20 cellular contexts compared by ENCODE assay signal in the genomic region with DNA sequence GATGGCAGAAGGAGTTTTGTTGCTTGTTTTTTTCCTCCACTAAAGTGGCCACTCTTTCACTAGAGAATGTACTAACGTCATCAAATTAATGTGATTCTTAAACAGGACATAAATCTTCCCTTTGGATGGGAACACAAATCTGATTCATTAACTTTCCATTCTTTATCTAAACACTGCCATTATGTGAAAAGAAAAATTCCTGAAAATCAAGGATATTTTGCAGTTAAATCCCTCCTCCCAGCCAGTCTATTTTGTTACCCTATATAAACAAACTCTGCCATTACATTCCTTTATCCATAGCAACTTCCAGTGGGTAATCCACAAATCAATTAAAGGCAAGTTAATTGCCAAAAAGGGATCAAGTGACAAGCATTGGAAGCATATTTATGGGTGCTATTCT.
DNase-seq lines count a peak whose midpoint lies in the region; ATAC-seq and TF ChIP-seq lines count a peak whose summit lies in the region.
"Had no signal": no experiment of that assay in that cellular context is flagged by ENCODE, and none has a peak within 500 bp of the region (broad histone marks: within the 10 kb centered on the region; RNA-seq: fewer than 3 reads in every experiment).

No MANE protein-coding gene starts in this region.

- H4K20me1 ChIP-seq in fibroblast of lung (ENCODE audit: control insufficient read depth, extremely low read depth, insufficient read depth, low read length): no peaks in the 10 kb centered on the region

- peak overlapping the region; percentile 30 to 89 (median 65) for H3K27ac Mint-ChIP-seq in nephron
- H3K27ac Mint-ChIP-seq: B cell; CD4-positive, alpha-beta T cell; IgD-negative memory B cell had no signal

- H3K36me3 ChIP-seq in fibroblast of lung (ENCODE audit: control insufficient read depth, insufficient read depth, low read length): no peaks in the 10 kb centered on the region
- H3K36me3 ChIP-seq in transverse colon: no peaks in the 10 kb centered on the region

- H3K36me3 Mint-ChIP-seq in nephron (ENCODE audit: low read depth): peaks cover 3% of the 10 kb centered on the region
- H3K36me3 Mint-ChIP-seq: IgD-negative memory B cell had no signal

- TF ChIP-seq CTCF in fibroblast of lung (conservative IDR thresholded peaks at IDR 0.05 in 1 of 2, IDR thresholded peaks at IDR 0.05 in 1 of 2; ENCODE audit: low read depth in 1 of 2, low read length in 2 of 2): no peak
- no peak for TF ChIP-seq CTCF in nephron (IDR thresholded peaks at IDR 0.05; ENCODE audit: unreplicated experiment in 3 of 3)
- TF ChIP-seq CTCF in transverse colon (IDR thresholded peaks at IDR 0.05): no peak

- H3K4me3 ChIP-seq in fibroblast of lung (replicated peaks in 1 of 4; ENCODE audit: control extremely low read depth in 1 of 4, insufficient read depth in 1 of 4, low read depth in 3 of 4, low read length in 4 of 4): no peak overlapping the region
- H3K4me3 ChIP-seq in transverse colon: no peak overlapping the region

- H3K79me2 ChIP-seq in fibroblast of lung (ENCODE audit: control insufficient read depth, insufficient read depth, low read length): no peaks in the 10 kb centered on the region

- no peak overlapping the region for H3K27ac ChIP-seq in fibroblast of lung (ENCODE audit: insufficient read depth, low read length)
- H3K27ac ChIP-seq in transverse colon: peak overlapping the region; percentile 57 to 64 (median 60)
- H3K27ac ChIP-seq: HL-60 had no signal

- DNase-seq in HEK293T (ENCODE audit: extremely low spot score): no peak
- DNase-seq in fibroblast of lung (ENCODE audit: low read depth in 2 of 2): peak; percentile 52 to 53
- no peak for DNase-seq in transverse colon
- DNase-seq in posterior cingulate gyrus: no peak
- no peak for DNase-seq in sciatic nerve (ENCODE audit: low spot score)
- no peak for DNase-seq in NCI-H2196 (lab: John Stamatoyannopoulos, UW; ENCODE audit: unreplicated experiment)
- DNase-seq: Calu3; CD4-positive, alpha-beta T cell; DMS79; H7; Kasumi-1; NCI-H2029; NCI-H2171; NCI-H446 treated with DMSO at 0.1 percent for 48 hours; NCI-H82; PC-3 had no signal

- H3K4me1 ChIP-seq in fibroblast of lung (ENCODE audit: control insufficient read depth, extremely low read depth, insufficient read depth, low read length): no peaks in the 10 kb centered on the region
- peaks cover 0 to 14% (median 2%) of the 10 kb centered on the region in 4 donors for H3K4me1 ChIP-seq in transverse colon

- no peak for ATAC-seq in sciatic nerve
- ATAC-seq: PC-3 had no signal

- WGBS in transverse colon (ENCODE audit: low coverage in 1 of 2), 2 donors: 61 to 100% methylated on average over 1 of the region's 1 CpG

- no peak for TF ChIP-seq EP300 in transverse colon (IDR thresholded peaks at IDR 0.05; ENCODE audit: low read depth)

- H3K9ac ChIP-seq in fibroblast of lung (ENCODE audit: insufficient read depth, low read length): no peak overlapping the region

- no peak for TF ChIP-seq POLR2A in transverse colon (IDR thresholded peaks at IDR 0.05)

- intact Hi-C loops in transverse colon (cut with DNase I; ENCODE audit: low total_unique reads): no loop called here
- intact Hi-C loops in posterior cingulate gyrus (cut with DNase I): no loop called here
- intact Hi-C loops in sciatic nerve (cut with DNase I): no loop called here

- H3K4me3 Mint-ChIP-seq in nephron: no peak overlapping the region
- H3K4me3 Mint-ChIP-seq: B cell; CD4-positive, alpha-beta T cell had no signal

- CTCF ChIA-PET in HEK293T (lab: Yijun Ruan, JAX): no interaction called here

- H3K27me3 ChIP-seq in fibroblast of lung (ENCODE audit: control insufficient read depth, insufficient read depth, low read length): no peaks in the 10 kb centered on the region
- H3K27me3 ChIP-seq in transverse colon: no peaks in the 10 kb centered on the region

- H3K9me3 Mint-ChIP-seq in nephron: no peaks in the 10 kb centered on the region
- H3K9me3 Mint-ChIP-seq: CD4-positive, alpha-beta T cell; IgD-negative memory B cell had no signal

- POLR2A ChIA-PET in HEK293T (lab: Yijun Ruan, JAX): no interaction called here

- no peak overlapping the region for H2AFZ ChIP-seq in fibroblast of lung (ENCODE audit: low read length)

- no peaks in the 10 kb centered on the region for H3K9me3 ChIP-seq in fibroblast of lung (ENCODE audit: control insufficient read depth, insufficient read depth, low read depth, low read length)
- no peaks in the 10 kb centered on the region for H3K9me3 ChIP-seq in transverse colon

- no peak overlapping the region for H3K4me2 ChIP-seq in fibroblast of lung (ENCODE audit: extremely low read depth, insufficient read depth, low read length)

- H3K4me1 Mint-ChIP-seq in nephron: peaks cover 46% of the 10 kb centered on the region
- H3K4me1 Mint-ChIP-seq: B cell had no signal

- in situ Hi-C loops in transverse colon (cut with MboI; ENCODE audit: low pct_ligation_motif_present in 1 of 4, low pct_unique_long_range_greater_than_20kb in 1 of 4, low sequenced_read_pairs in 3 of 4): no loop called here

- H3K27me3 Mint-ChIP-seq in nephron (ENCODE audit: low read depth): no peaks in the 10 kb centered on the region
- H3K27me3 Mint-ChIP-seq: B cell, IgD-negative memory B cell had no signal

TF ChIP-seq in HEK293T, 16 proteins besides CTCF, POLR2A, EP300 and RAD21:
- TF ChIP-seq LEF1 (IDR thresholded peaks at IDR 0.05; ENCODE audit: borderline replicate concordance) (no peak), FOXK2 (IDR thresholded peaks at IDR 0.05) (no peak), PKNOX1 (IDR thresholded peaks at IDR 0.05) (peak; percentile 71), BHLHE40 (IDR thresholded peaks at IDR 0.05; ENCODE audit: borderline replicate concordance) (no peak), CTBP1 (IDR thresholded peaks at IDR 0.05; ENCODE audit: borderline replicate concordance) (peak; percentile 23; the same call in 1 of the 2 replicates)
TF ChIP-seq in HEK293T: peak in this region for 2.

Comparison
In these comparisons a context has a peak if more than half of its experiments do, and no peak if none do; other contexts are left out.
1. DNase-seq: peak in fibroblast of lung (2 of 2); none in HEK293T (single experiment), transverse colon (single experiment), posterior cingulate gyrus (0 of 10), sciatic nerve (single experiment) and NCI-H2196 (single experiment).